ENCODE assay signal across 19 cellular contexts in genomic region chr10:131701131-131701947, GRCh38.
A peak's percentile ranks its signal among the peaks of the same experiment; 100 is the strongest.
DNase-seq lines count a peak whose midpoint lies in the region; ATAC-seq, FAIRE-seq and TF ChIP-seq lines count a peak whose summit lies in the region.
"Had no signal": no experiment of that assay in that cellular context is flagged by ENCODE, and none has a peak within 500 bp of the region (broad histone marks: within the 10 kb centered on the region; RNA-seq: fewer than 3 reads in every experiment).

No MANE protein-coding gene starts in this region.

- no peak overlapping the region for H4K91ac ChIP-seq in H1 (replicated peaks; ENCODE audit: insufficient read length, low read length)

- H3K4me2 ChIP-seq in BLaER1: peak overlapping the region; percentile 76
- no peak overlapping the region for H3K4me2 ChIP-seq in H1 (ENCODE audit: insufficient read depth in 1 of 2, low read depth in 2 of 2, low read length in 2 of 2)

- no peak for FAIRE-seq in H1 (lab: Jason Lieb, UNC)
- FAIRE-seq: HTR-8/SVneo had no signal

- H2AK5ac ChIP-seq in H1 (ENCODE audit: low read depth, low read length): no peak overlapping the region

- H3K23ac ChIP-seq in H1 (ENCODE audit: insufficient read length): no peak overlapping the region

- TF ChIP-seq EP300 in H1 (IDR thresholded peaks at IDR 0.05; ENCODE audit: borderline replicate concordance in 1 of 2, low read depth in 2 of 2, low read length in 2 of 2) (no peak), transverse colon (IDR thresholded peaks at IDR 0.05; ENCODE audit: low read depth) (no peak)

- no peak overlapping the region for H2BK5ac ChIP-seq in H1 (ENCODE audit: low read depth, low read length)

- in situ Hi-C loops in transverse colon (cut with MboI; ENCODE audit: low pct_ligation_motif_present in 1 of 4, low pct_unique_long_range_greater_than_20kb in 1 of 4, low sequenced_read_pairs in 3 of 4): no loop called here

- peak; percentile 1 for DNase-seq in NCI-H345 (lab: John Stamatoyannopoulos, UW)
- DNase-seq in NCI-H345 treated with DMSO at 0.1 percent for 48 hours (lab: John Stamatoyannopoulos, UW; ENCODE audit: unreplicated experiment): no peak
- no peak for DNase-seq in H1 (ENCODE audit: low read depth in 1 of 2, low spot score in 2 of 2)
- DNase-seq in posterior vena cava (ENCODE audit: low spot score): peak; percentile 56
- DNase-seq in activated gamma-delta T cell treated with Interleukin-2 at 50 U/mL for 16 hours: no peak
- no peak for DNase-seq in transverse colon
- DNase-seq: BE2C, H7, NCI-H1105, NCI-H1694 treated with DMSO at 0.1 percent for 48 hours, NCI-H2107, NCI-H226, NCI-H69 had no signal

- H2BK12ac ChIP-seq in H1 (ENCODE audit: low read depth, low read length): no peak overlapping the region

- no peaks in the 10 kb centered on the region for H4K20me1 ChIP-seq in BLaER1
- H4K20me1 ChIP-seq in H1 (replicated peaks in 1 of 2; ENCODE audit: control insufficient read depth in 1 of 2, insufficient read depth in 2 of 2, low read length in 2 of 2): no peaks in the 10 kb centered on the region

- CTCF ChIA-PET in H1 (lab: Charles Lee; ENCODE audit: partially characterized antibody): interaction anchor here (0.6 to 1.6 kb wide), 3 partner anchors 9 to 322 kb away, joined by 4 read pairs; no protein-coding TSS in a partner anchor

- TF ChIP-seq RAD21 in H1 (IDR thresholded peaks at IDR 0.05 in 1 of 2, conservative IDR thresholded peaks at IDR 0.05 in 1 of 2; ENCODE audit: low read depth in 2 of 2, low read length in 2 of 2): no peak

- H3K56ac ChIP-seq in H1 (replicated peaks; ENCODE audit: insufficient read length, low read depth, low read length): no peak overlapping the region

- H3K9me3 ChIP-seq in BLaER1 (peaks cover 3% of the 10 kb centered on the region), H1 (ENCODE audit: insufficient read depth in 2 of 2, low read depth in 1 of 2, low read length in 1 of 2) (peaks cover under 1% of the 10 kb centered on the region in 2 experiments; a peak in 2 of 4 replicates), transverse colon (no peaks in the 10 kb centered on the region)
- H3K9me3 ChIP-seq: BE2C had no signal

- ATAC-seq in GM19455 (IDR thresholded peaks at IDR 0.05; ENCODE audit: unreplicated experiment): no peak
- ATAC-seq: CD8-positive, alpha-beta T cell had no signal

- H3K27ac ChIP-seq in BLaER1 (no peak overlapping the region), H1 (ENCODE audit: low read depth, low read length) (no peak overlapping the region), transverse colon (no peak overlapping the region)
- H3K27ac ChIP-seq: 22Rv1, HL-60 had no signal

- H3K4me3 ChIP-seq in BLaER1 (no peak overlapping the region), H1 (ENCODE audit: extremely low read depth in 1 of 4, insufficient read depth in 2 of 4, low read depth in 3 of 4, low read length in 4 of 4) (no peak overlapping the region), transverse colon (no peak overlapping the region)

- no peaks in the 10 kb centered on the region for H3K23me2 ChIP-seq in H1 (ENCODE audit: low read depth, low read length)

- no peak overlapping the region for H3K18ac ChIP-seq in H1 (ENCODE audit: extremely low read depth, low read length)

- H3K9ac ChIP-seq in BLaER1: no peak overlapping the region
- H3K9ac ChIP-seq in H1 (replicated peaks in 1 of 4; ENCODE audit: extremely low read depth in 1 of 4, low read depth in 3 of 4, low read length in 3 of 4): no peak overlapping the region

- H2BK120ac ChIP-seq in H1 (replicated peaks; ENCODE audit: low read depth, low read length): no peak overlapping the region

- intact Hi-C loops in posterior vena cava (cut with DNase I): loop anchor here in 1 of 2 donors (10.0 kb wide), 1 partner anchor 833 kb away; the partner anchor contains the start of gene INPP5A
- intact Hi-C loops in transverse colon (cut with DNase I; ENCODE audit: low total_unique reads): no loop called here

- no peaks in the 10 kb centered on the region for H3K27me3 ChIP-seq in BLaER1
- H3K27me3 ChIP-seq in H1 (replicated peaks in 1 of 4; ENCODE audit: control insufficient read depth in 3 of 4, extremely low read depth in 1 of 4, insufficient read depth in 3 of 4, low read length in 3 of 4): no peaks in the 10 kb centered on the region
- no peaks in the 10 kb centered on the region for H3K27me3 ChIP-seq in transverse colon
- H3K27me3 ChIP-seq: BE2C had no signal

- no peak for TF ChIP-seq CTCF in H1 (IDR thresholded peaks at IDR 0.05; ENCODE audit: control extremely low read depth in 1 of 3, insufficient read depth in 1 of 3, low read depth in 1 of 3, low read length in 3 of 3)
- TF ChIP-seq CTCF in transverse colon (IDR thresholded peaks at IDR 0.05): no peak

- H3K4ac ChIP-seq in H1 (replicated peaks; ENCODE audit: insufficient read length, low read depth, low read length): no peak overlapping the region

- no peak overlapping the region for H2AFZ ChIP-seq in H1 (ENCODE audit: low read length)

- WGBS in H1 (ENCODE audit: extremely low coverage in 1 of 2, insufficient coverage in 1 of 2, insufficient read length in 1 of 2, insufficient replicate concordance in 2 of 2, low coverage in 1 of 2, low lambda C conversion rate in 2 of 2, missing lambda C conversion rate in 1 of 2), 2 experiments: 87% methylated on average over 14 of the region's 15 CpGs; no CpG with 5 or more reads in 1 of the 2 experiments
- WGBS in transverse colon (ENCODE audit: low coverage in 1 of 2), 2 donors: 80 to 83% methylated on average over 2 to 10 of the region's 15 CpGs

- POLR2A ChIA-PET in H1 (lab: Charles Lee; ENCODE audit: partially characterized antibody): no interaction called here

- no peak for TF ChIP-seq POLR2A in H1 (IDR thresholded peaks at IDR 0.05; ENCODE audit: control extremely low read depth in 1 of 2, low read depth in 2 of 2, low read length in 2 of 2)
- TF ChIP-seq POLR2A in transverse colon (IDR thresholded peaks at IDR 0.05): no peak

- H2BK20ac ChIP-seq in H1 (ENCODE audit: low read length): 0 out of 2 replicates have a peak overlapping the region, but pooled peaks have one; percentile 35

- no peaks in the 10 kb centered on the region for H3K79me1 ChIP-seq in H1 (ENCODE audit: low read depth, low read length)

- H3K36me3 ChIP-seq in BLaER1: no peaks in the 10 kb centered on the region
- no peaks in the 10 kb centered on the region for H3K36me3 ChIP-seq in H1 (ENCODE audit: control insufficient read depth in 2 of 4, insufficient read depth in 4 of 4, low read length in 3 of 4)
- no peaks in the 10 kb centered on the region for H3K36me3 ChIP-seq in transverse colon
- H3K36me3 ChIP-seq: BE2C had no signal

- no peak overlapping the region for H2BK15ac ChIP-seq in H1 (ENCODE audit: low read length)

- H4K8ac ChIP-seq in H1 (ENCODE audit: extremely low read depth, insufficient read depth, low read length): no peak overlapping the region

- peaks cover 27% of the 10 kb centered on the region for H3K4me1 ChIP-seq in BLaER1
- no peaks in the 10 kb centered on the region; a peak in 1 of 7 replicates for H3K4me1 ChIP-seq in H1 (replicated peaks in 1 of 4; ENCODE audit: control insufficient read depth in 3 of 4, insufficient read depth in 4 of 4, low read length in 3 of 4)
- no peaks in the 10 kb centered on the region for H3K4me1 ChIP-seq in transverse colon
- H3K4me1 ChIP-seq: BE2C had no signal

- H3K14ac ChIP-seq in H1 (ENCODE audit: insufficient read length): no peak overlapping the region

- no peaks in the 10 kb centered on the region for H3K79me2 ChIP-seq in H1 (ENCODE audit: control insufficient read depth in 1 of 2, insufficient read depth in 2 of 2, low read length in 2 of 2)

- no peak overlapping the region for H4K5ac ChIP-seq in H1 (ENCODE audit: insufficient read length, low read depth, low read length)

TF ChIP-seq in H1, 55 proteins besides CTCF, POLR2A, EP300 and RAD21:
- no peak for TF ChIP-seq SAP30 (IDR thresholded peaks at IDR 0.05; ENCODE audit: insufficient read depth, insufficient replicate concordance, low read length)
- no peak for TF ChIP-seq RFX5 (IDR thresholded peaks at IDR 0.05; ENCODE audit: borderline replicate concordance, low read depth, low read length)
- TF ChIP-seq CREB1 (IDR thresholded peaks at IDR 0.05): no peak
- TF ChIP-seq CHD2 (IDR thresholded peaks at IDR 0.05; ENCODE audit: low read length): no peak
- no peak for TF ChIP-seq FOSL1 (IDR thresholded peaks at IDR 0.05; ENCODE audit: insufficient read depth, low read depth, low read length)
- no peak for TF ChIP-seq SIX5 (IDR thresholded peaks at IDR 0.05; ENCODE audit: low read depth, low read length)
- TF ChIP-seq KDM1A (IDR thresholded peaks at IDR 0.05; ENCODE audit: borderline replicate concordance, low read length): no peak
- no peak for TF ChIP-seq CTBP2 (IDR thresholded peaks at IDR 0.05; ENCODE audit: borderline replicate concordance, insufficient read depth, insufficient read length, low read length)
- no peak for TF ChIP-seq TBP (IDR thresholded peaks at IDR 0.05; ENCODE audit: low read depth, low read length)
- TF ChIP-seq ZNF274 (IDR thresholded peaks at IDR 0.05; ENCODE audit: borderline replicate concordance, extremely low read depth, low read length): no peak
- TF ChIP-seq POU5F1 (IDR thresholded peaks at IDR 0.05; ENCODE audit: low read depth, low read length): no peak
- TF ChIP-seq JUN (IDR thresholded peaks at IDR 0.05; ENCODE audit: low read depth, low read length): no peak
- no peak for TF ChIP-seq SIN3A (conservative IDR thresholded peaks at IDR 0.05 in 1 of 2, IDR thresholded peaks at IDR 0.05 in 1 of 2; ENCODE audit: low read depth in 1 of 2, low read length in 2 of 2)
- TF ChIP-seq TAF7 (optimal IDR thresholded peaks at IDR 0.05; ENCODE audit: borderline replicate concordance, low read depth, low read length): no peak
- no peak for TF ChIP-seq SUZ12 (IDR thresholded peaks at IDR 0.05; ENCODE audit: low read length)
- no peak for TF ChIP-seq TAF1 (IDR thresholded peaks at IDR 0.05; ENCODE audit: low read depth, low read length)
- TF ChIP-seq SRF (IDR thresholded peaks at IDR 0.05; ENCODE audit: low read depth, low read length): no peak

Comparison
In these comparisons a context has a peak if more than half of its experiments do, and no peak if none do; other contexts are left out.
1. DNase-seq: peak in NCI-H345 (single experiment) and posterior vena cava (single experiment); none in NCI-H345 treated with DMSO at 0.1 percent for 48 hours (single experiment), H1 (0 of 2), activated gamma-delta T cell treated with Interleukin-2 at 50 U/mL for 16 hours (single experiment) and transverse colon (single experiment).